Comparison of ENCODE assay signal across 29 cellular contexts in genomic region chr17:80629298-80630028, GRCh38.
"Had no signal": no experiment of that assay in that cellular context is flagged by ENCODE, and none has a peak within 500 bp of the region (broad histone marks: within the 10 kb centered on the region; RNA-seq: fewer than 3 reads in every experiment).

No MANE protein-coding gene starts in this region.

- H3K36me3 ChIP-seq: cardiac muscle cell, colonic mucosa had no signal

- H3K4me3 ChIP-seq: adrenal gland, body of pancreas, cardiac muscle cell, colonic mucosa, esophagus squamous epithelium, gastroesophageal sphincter, heart right ventricle had no signal

- H3K4me1 ChIP-seq: adrenal gland, body of pancreas, colonic mucosa, esophagus squamous epithelium had no signal

- ATAC-seq: activated CD4-positive, alpha-beta T cell treated with anti-CD3 and anti-CD28 coated beads for 36 hours; activated CD8-positive, alpha-beta memory T cell treated with anti-CD3 and anti-CD28 coated beads, Interleukin-2, amount 10 ng/mL, durations not matched to agents 7 days and 5 days; activated CD8-positive, alpha-beta T cell treated with anti-CD3 and anti-CD28 coated beads, Interleukin-2, amount 10 ng/mL, durations not matched to agents 7 days and 5 days; activated naive CD8-positive, alpha-beta T cell treated with anti-CD3 and anti-CD28 coated beads, Interleukin-2, amount 50 U/mL, for 24 hours; body of pancreas; gastroesophageal sphincter; heart right ventricle had no signal

- H3K9me3 ChIP-seq: adrenal gland, body of pancreas, colonic mucosa, esophagus squamous epithelium, gastroesophageal sphincter, heart right ventricle had no signal

- H3K27me3 ChIP-seq: adrenal gland, body of pancreas, cardiac muscle cell, colonic mucosa, esophagus squamous epithelium, gastroesophageal sphincter, heart right ventricle had no signal

- H3K27ac ChIP-seq: adrenal gland, body of pancreas, cardiac muscle cell, colonic mucosa, epithelial cell of prostate, esophagus squamous epithelium, gastroesophageal sphincter, heart right ventricle had no signal

- DNase-seq: activated CD4-positive, alpha-beta memory T cell treated with anti-CD3 and anti-CD28 coated beads for 36 hours; activated CD4-positive, alpha-beta T cell treated with anti-CD3 and anti-CD28 coated beads for 36 hours; activated CD4-positive, alpha-beta T cell treated with anti-CD3 and anti-CD28 coated beads, Interleukin-2, amount 10 ng/mL, durations not matched to agents 24 days and 14 days; activated CD4-positive, CD25-positive, alpha-beta regulatory T cell; activated CD4-positive, CD25-positive, alpha-beta regulatory T cell treated with anti-CD3 and anti-CD28 coated beads, Interleukin-2, amount 50 U/mL, for 72 hours; activated CD8-positive, alpha-beta memory T cell treated with anti-CD3 and anti-CD28 coated beads, Interleukin-2, amount 10 ng/mL, durations not matched to agents 7 days and 5 days; activated CD8-positive, alpha-beta memory T cell treated with anti-CD3 and anti-CD28 coated beads, Interleukin-2, amount 50 U/mL, for 4 hours; activated CD8-positive, alpha-beta T cell treated with anti-CD3 and anti-CD28 coated beads, Interleukin-2, amount 10 ng/mL, durations not matched to agents 7 days and 5 days; activated effector memory CD4-positive, alpha-beta T cell treated with anti-CD3 and anti-CD28 coated beads, Interleukin-2, amount 50 U/mL, for 16 hours; activated naive CD4-positive, alpha-beta T cell treated with anti-CD3 and anti-CD28 coated beads for 36 hours; activated naive CD8-positive, alpha-beta T cell treated with anti-CD3 and anti-CD28 coated beads for 36 hours; activated naive CD8-positive, alpha-beta T cell treated with anti-CD3 and anti-CD28 coated beads, Interleukin-2, amount 50 U/mL, for 24 hours; activated T-cell treated with anti-CD3 and anti-CD28 coated beads, Interleukin-2, amount 50 U/mL, for 1 hour; activated T-cell treated with anti-CD3 and anti-CD28 coated beads, Interleukin-2, amount 50 U/mL, for 48 hours; amygdala; aorta; body of pancreas; central memory CD4-positive, alpha-beta T cell; cerebellar nuclear complex; colonic mucosa; effector CD8-positive, alpha-beta T cell; esophagus squamous epithelium; foreskin melanocyte; heart right ventricle; T-helper 2 cell had no signal
